Comparison of ENCODE assay signal across 11 cellular contexts in genomic region chr3:52493232-52494017, GRCh38. TPM values are rescaled to one million over a fixed set of nuclear protein-coding genes. Genes with fewer than 3 reads are reported as not detected.
"Had no signal": no experiment of that assay in that cellular context is flagged by ENCODE, and none has a peak within 500 bp of the region (broad histone marks: within the 10 kb centered on the region; RNA-seq: fewer than 3 reads in every experiment).

No MANE protein-coding gene starts in this region.

- ATAC-seq: esophagus mucosa, right cardiac atrium had no signal

- H3K4me2 ChIP-seq: smooth muscle cell had no signal

- H3K4me3 ChIP-seq: smooth muscle cell had no signal

- DNase-seq: activated CD4-positive, alpha-beta T cell treated with anti-CD3 and anti-CD28 coated beads for 1 hour; activated CD4-positive, alpha-beta T cell treated with anti-CD3 and anti-CD28 coated beads, Interleukin-2, amount 50 U/mL, for 4 hours; activated naive CD4-positive, alpha-beta T cell treated with anti-CD3 and anti-CD28 coated beads for 36 hours; activated T-cell treated with anti-CD3 and anti-CD28 coated beads for 4 hours; kidney; right cardiac atrium had no signal

- FAIRE-seq: endometrium, kidney had no signal

RNA-seq across cellular contexts. Expression of gene TNNC1, which starts 39.6 kb away (rescaled TPM):
- total RNA-seq: glomerular endothelial cell, mesenteric fat pad had no signal
